Comparison of ENCODE assay signal across 1 cellular context in genomic region chr1:206049293-206049692, GRCh38.
A peak's percentile ranks its signal among the peaks of the same experiment; 100 is the strongest.
TF ChIP-seq lines count a peak whose summit lies in the region.

No MANE protein-coding gene starts in this region.

TF ChIP-seq in GM12878, 131 proteins besides CTCF, POLR2A, EP300 and RAD21 (continued from another document):
- TF ChIP-seq MLLT1 (IDR thresholded peaks at IDR 0.05) (peak; percentile 56), ETV6 (conservative IDR thresholded peaks at IDR 0.05 in 1 of 2, IDR thresholded peaks at IDR 0.05 in 1 of 2; ENCODE audit: borderline replicate concordance in 1 of 2, low read depth in 1 of 2) (peak in 1 of 2 experiments; percentile 78; a peak in 1 of 4 replicates), NR2F1 (conservative IDR thresholded peaks at IDR 0.05) (peak; percentile 92), RCOR1 (conservative IDR thresholded peaks at IDR 0.05; ENCODE audit: low read depth, low read length) (0 out of 2 replicates have a peak, but pooled peaks have one; percentile 33), TARDBP (IDR thresholded peaks at IDR 0.05; ENCODE audit: borderline replicate concordance) (no peak), NR2C1 (IDR thresholded peaks at IDR 0.05) (peak; percentile 49; the same call in 1 of the 2 replicates), SP1 (IDR thresholded peaks at IDR 0.05; ENCODE audit: low read depth, low read length) (peak; percentile 43), BCL3 (IDR thresholded peaks at IDR 0.05; ENCODE audit: borderline replicate concordance, insufficient read depth, low read depth, low read length, poor library complexity, severe bottlenecking) (peak; percentile 88), FOXM1 (IDR thresholded peaks at IDR 0.05; ENCODE audit: low read depth, low read length) (peak; percentile 92)
TF ChIP-seq in GM12878: peak in this region for 42.
